In the genomic region with DNA sequence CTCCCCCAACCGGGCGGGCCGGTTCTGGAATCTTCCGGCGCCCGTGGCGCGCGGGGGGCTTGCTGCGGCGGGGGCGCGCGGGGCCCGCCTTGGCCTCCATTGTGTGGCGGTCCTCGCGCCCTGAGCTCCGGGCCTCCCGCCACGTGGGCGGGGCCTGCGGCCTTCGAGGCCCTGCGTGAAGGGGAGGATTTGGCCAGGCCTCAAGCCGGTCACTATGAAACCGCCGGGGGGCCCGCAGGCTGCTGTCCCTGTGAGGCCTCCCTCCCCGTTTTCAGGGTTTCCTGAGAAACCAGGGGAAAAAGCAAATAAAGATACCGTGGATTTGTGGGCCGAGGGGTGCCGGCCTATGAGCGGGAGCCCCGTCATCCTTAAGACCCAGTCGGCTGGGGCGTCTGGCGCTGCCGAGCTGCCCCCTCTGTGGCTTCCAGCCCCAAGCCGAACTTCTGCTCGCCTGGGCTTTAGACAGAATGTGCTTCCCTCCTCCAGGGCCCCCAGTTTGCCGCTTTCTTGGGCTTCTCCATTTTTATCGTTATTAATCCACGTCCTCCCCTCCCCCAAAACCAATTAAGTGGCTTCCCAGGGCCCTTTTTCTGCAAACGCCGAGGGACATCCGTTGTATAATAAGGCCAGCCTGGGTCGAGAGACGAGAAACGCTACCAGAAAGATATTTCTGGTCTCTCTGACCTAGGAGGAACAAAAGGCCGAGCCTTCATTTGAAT, we compare ENCODE assay signal across 8 cellular contexts. TPM values are rescaled to one million over a fixed set of nuclear protein-coding genes. Genes with fewer than 3 reads are reported as not detected.
DNase-seq lines count a peak whose midpoint lies in the region; ATAC-seq and TF ChIP-seq lines count a peak whose summit lies in the region.

No MANE protein-coding gene starts in this region.

- H3K27me3 ChIP-seq in HCT116 (ENCODE audit: insufficient read depth, low read length) (no peaks in the 10 kb centered on the region), esophagus (ENCODE audit: control insufficient read depth in 1 of 2, insufficient read depth in 2 of 2, low read length in 2 of 2) (no peaks in the 10 kb centered on the region), mucosa of rectum (ENCODE audit: control insufficient read depth in 2 of 2, insufficient read depth in 2 of 2, low read length in 2 of 2) (no peaks in the 10 kb centered on the region), stomach smooth muscle (ENCODE audit: control insufficient read depth in 1 of 2, insufficient read depth in 2 of 2, low read length in 2 of 2) (no peaks in the 10 kb centered on the region)

- ATAC-seq in HCT116 = peak; percentile 52

- H3K36me3 ChIP-seq in HCT116 (ENCODE audit: control insufficient read depth in 1 of 2, insufficient read depth in 2 of 2, low read length in 2 of 2) (peaks cover 43 to 67% of the 10 kb centered on the region in 2 experiments), esophagus (ENCODE audit: control insufficient read depth in 2 of 2, insufficient read depth in 2 of 2, low read length in 1 of 2) (peaks cover 0 to 19% of the 10 kb centered on the region in 2 donors), mucosa of rectum (ENCODE audit: control insufficient read depth in 2 of 2, insufficient read depth in 2 of 2, low read length in 2 of 2) (peaks cover 18 to 38% of the 10 kb centered on the region in 2 donors), stomach smooth muscle (ENCODE audit: control insufficient read depth in 2 of 2, insufficient read depth in 2 of 2, low read length in 2 of 2) (peaks cover 16 to 19% of the 10 kb centered on the region in 2 donors)

- peaks cover 85% of the 10 kb centered on the region for H3K79me2 ChIP-seq in HCT116 (ENCODE audit: insufficient read depth, low read length)

- peak overlapping the region; percentile 82 for H3K4me3 ChIP-seq in GM08714 (ENCODE audit: low read length)
- peak overlapping the region; percentile 58 to 91 for H3K4me3 ChIP-seq in HCT116 (replicated peaks in 1 of 2; ENCODE audit: low read depth in 1 of 2, low read length in 2 of 2)
- H3K4me3 ChIP-seq in esophagus (ENCODE audit: low read depth in 1 of 2, low read length in 2 of 2) = peak overlapping the region; percentile 94 to 97
- H3K4me3 ChIP-seq in mucosa of rectum (ENCODE audit: low read length in 2 of 2) = peak overlapping the region; percentile 95 to 96
- H3K4me3 ChIP-seq in stomach smooth muscle (ENCODE audit: low read length in 2 of 2) = peak overlapping the region; percentile 77 to 96

- intact Hi-C loops in HCT116 (cut with micrococcal nuclease) = no loop called here

- no peak for TF ChIP-seq POLR2A in HCT116 (IDR thresholded peaks at IDR 0.05; ENCODE audit: borderline replicate concordance, extremely low read depth, insufficient read depth, insufficient read length)

- TF ChIP-seq CTCF in HCT116 (IDR thresholded peaks at IDR 0.05 in 2 of 3, conservative IDR thresholded peaks at IDR 0.05 in 1 of 3; ENCODE audit: borderline replicate concordance in 1 of 3, insufficient read depth in 1 of 3, low read depth in 2 of 3, low read length in 2 of 3) = no peak

- H2AFZ ChIP-seq in HCT116 (ENCODE audit: low read depth, low read length, poor library complexity, severe bottlenecking) = no peak overlapping the region

- CTCF ChIA-PET in HCT116 (lab: Charles Lee) = no interaction called here

- no peaks in the 10 kb centered on the region for H3K9me2 ChIP-seq in HCT116 (ENCODE audit: insufficient read depth)

- no peaks in the 10 kb centered on the region for H3K9me3 ChIP-seq in HCT116 (ENCODE audit: control insufficient read depth in 1 of 2, insufficient read depth in 1 of 2, low read depth in 1 of 2, low read length in 2 of 2)
- H3K9me3 ChIP-seq in esophagus (ENCODE audit: control insufficient read depth in 2 of 2, insufficient read depth in 1 of 2, low read depth in 1 of 2, low read length in 1 of 2) = no peaks in the 10 kb centered on the region
- no peaks in the 10 kb centered on the region for H3K9me3 ChIP-seq in mucosa of rectum (ENCODE audit: control insufficient read depth in 2 of 2, low read length in 2 of 2)
- H3K9me3 ChIP-seq in stomach smooth muscle (ENCODE audit: control insufficient read depth in 2 of 2, low read length in 2 of 2) = no peaks in the 10 kb centered on the region

- peak; percentile 1 for DNase-seq in HCT116 (ENCODE audit: low read depth, low spot score)
- DNase-seq in NCI-H1092 (lab: John Stamatoyannopoulos, UW) = peak; percentile 34
- DNase-seq in activated T-cell treated with anti-CD3 and anti-CD28 coated beads for 24 hours (ENCODE audit: low read depth) = peak; percentile 26
- DNase-seq in NCI-H187 treated with DMSO at 0.1 percent for 48 hours (lab: John Stamatoyannopoulos, UW) = no peak

- H3K4me1 ChIP-seq in HCT116 (ENCODE audit: control insufficient read depth in 1 of 2, insufficient read depth in 2 of 2, low read length in 2 of 2) (peaks cover 15 to 31% of the 10 kb centered on the region in 2 experiments), esophagus (ENCODE audit: control insufficient read depth in 2 of 2, insufficient read depth in 2 of 2, low read length in 1 of 2) (peaks cover 4 to 16% of the 10 kb centered on the region in 2 donors), mucosa of rectum (ENCODE audit: control insufficient read depth in 2 of 2, insufficient read depth in 2 of 2, low read length in 2 of 2) (peaks cover 30 to 39% of the 10 kb centered on the region in 2 donors), stomach smooth muscle (ENCODE audit: control insufficient read depth, insufficient read depth, low read length) (peaks cover 34% of the 10 kb centered on the region)

- peak overlapping the region; percentile 100 for H3K4me2 ChIP-seq in HCT116 (ENCODE audit: low read length)

- BruUV-seq in HCT116 (replicated peaks; lab: Mats Ljungman, UMichigan) = no TSS peak

- RAD21 ChIA-PET in HCT116 (lab: Charles Lee; ENCODE audit: low non-redundant PET in 1 of 2, low total read pairs in 2 of 2, uncharacterized antibody in 2 of 2, unreplicated experiment in 2 of 2) = no interaction called here

- POLR2A ChIA-PET in HCT116 (lab: Charles Lee) = no interaction called here

- H3K27ac ChIP-seq in HCT116 (ENCODE audit: low read depth, low read length) = peak overlapping the region; percentile 91
- peak overlapping the region; percentile 95 to 99 for H3K27ac ChIP-seq in esophagus (ENCODE audit: low read depth in 2 of 2, low read length in 1 of 2)
- H3K27ac ChIP-seq in mucosa of rectum (ENCODE audit: low read depth in 2 of 2, low read length in 2 of 2) = peak overlapping the region; percentile 98
- H3K27ac ChIP-seq in stomach smooth muscle (ENCODE audit: low read length) = peak overlapping the region; percentile 100

- peaks cover 47% of the 10 kb centered on the region; the same call in 1 of the 2 replicates for H4K20me1 ChIP-seq in HCT116 (ENCODE audit: insufficient read depth)

- whole genome bisulfite sequencing in esophagus, 2 donors = 0 to 1% methylated on average over 28 to 51 of the region's 51 CpGs

- H3K9ac ChIP-seq in HCT116 (ENCODE audit: low read length) (peak overlapping the region; percentile 99), mucosa of rectum (ENCODE audit: low read depth in 1 of 2, low read length in 2 of 2) (peak overlapping the region; percentile 99), stomach smooth muscle (ENCODE audit: low read length in 2 of 2) (peak overlapping the region; percentile 97 to 100)

- no peak for TF ChIP-seq RAD21 in HCT116 (IDR thresholded peaks at IDR 0.05; ENCODE audit: low read depth)

TF ChIP-seq in HCT116, 20 proteins besides CTCF, POLR2A, EP300 and RAD21:
- TF ChIP-seq ZFX (IDR thresholded peaks at IDR 0.05) (peak; percentile 96), POLR2AphosphoS5 (IDR thresholded peaks at IDR 0.05; ENCODE audit: low read depth, low read length) (peak; percentile 39; the same call in 1 of the 2 replicates), CBX3 (IDR thresholded peaks at IDR 0.05; ENCODE audit: low read depth) (no peak)
- TF ChIP-seq, protein P1, sequence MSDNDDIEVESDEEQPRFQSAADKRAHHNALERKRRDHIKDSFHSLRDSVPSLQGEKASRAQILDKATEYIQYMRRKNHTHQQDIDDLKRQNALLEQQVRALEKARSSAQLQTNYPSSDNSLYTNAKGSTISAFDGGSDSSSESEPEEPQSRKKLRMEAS (IDR thresholded peaks at IDR 0.05) = 0 out of 2 replicates have a peak, but pooled peaks have one; percentile 9

RNA-seq across cellular contexts. Expression of gene EWSR1, which starts 0.6 kb away (rescaled TPM):
- total RNA-seq in HCT116 (2021; ENCODE audit: unreplicated experiment) = 335 TPM
- 335 and 364 TPM in 2 replicates for polyA plus RNA-seq in HCT116 (2012)
- 100 to 1,000 TPM; 103 to 138 TPM for polyA plus RNA-seq in esophagus

RNA-seq across cellular contexts. Expression of gene RHBDD3, which starts 0.9 kb away (rescaled TPM):
- total RNA-seq in HCT116 (2021; ENCODE audit: unreplicated experiment) = 30.2 TPM
- 17.0 and 17.4 TPM in 2 replicates for polyA plus RNA-seq in HCT116 (2012)
- polyA plus RNA-seq in esophagus = 10 to 100 TPM; 15.1 to 20.9 TPM

RNA-seq across cellular contexts. Expression of gene GAS2L1, which starts 37.8 kb away (rescaled TPM):
- total RNA-seq in HCT116 (2021; ENCODE audit: unreplicated experiment) = 29.4 TPM
- 21.6 and 22.7 TPM in 2 replicates for polyA plus RNA-seq in HCT116 (2012)
- polyA plus RNA-seq in esophagus = 10 to 100 TPM; 24.3 to 25.2 TPM

RNA-seq across cellular contexts. Expression of gene RASL10A, which starts 46.8 kb away (rescaled TPM):
- total RNA-seq in HCT116 (2021; ENCODE audit: unreplicated experiment) = 0.96 TPM
- 0.70 and 0.73 TPM in 2 replicates for polyA plus RNA-seq in HCT116 (2012)
- 1 to 10 TPM in 1 of 2 donors, under 1 TPM in 1; 0.48 to 1.0 TPM for polyA plus RNA-seq in esophagus
